In the genomic region with DNA sequence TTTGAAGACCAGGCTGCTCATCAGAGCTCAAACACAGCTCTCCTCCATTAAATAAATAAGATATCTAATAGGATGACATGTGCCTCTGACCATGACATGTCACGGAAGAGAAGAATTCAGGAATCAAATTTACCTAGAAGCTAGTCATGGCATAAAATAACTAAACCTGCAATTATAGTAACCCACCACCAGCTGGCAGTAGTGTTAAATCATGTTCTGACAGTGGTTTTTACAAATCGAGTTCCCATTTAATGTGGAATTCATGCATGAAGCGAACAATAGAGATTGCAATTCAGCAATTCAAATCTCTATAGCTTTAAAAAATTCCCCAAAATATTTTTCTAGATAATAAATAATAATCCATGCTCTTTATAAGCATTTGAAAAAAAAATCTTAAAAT, we compare ENCODE assay signal across 11 cellular contexts.
DNase-seq lines count a peak whose midpoint lies in the region; ATAC-seq and TF ChIP-seq lines count a peak whose summit lies in the region.
"Had no signal": no experiment of that assay in that cellular context is flagged by ENCODE, and none has a peak within 500 bp of the region (broad histone marks: within the 10 kb centered on the region; RNA-seq: fewer than 3 reads in every experiment).

No MANE protein-coding gene starts in this region.

- no peak for DNase-seq in LNCaP clone FGC (ENCODE audit: low read depth)
- DNase-seq in mammary epithelial cell, result no peak
- DNase-seq in activated T-helper 1 cell treated with anti-CD3 and anti-CD28 coated beads, Interleukin-12 subunit alpha, Interleukin-12 subunit beta, Interleukin-2, Interleukin-4 antibody, amounts not matched to agents 30 ng/mL and 10 ng/mL and 1 ng/mL, durations not matched to agents 14 hours and 24 hours and 36 hours (ENCODE audit: low spot score), result no peak
- DNase-seq in NCI-H2029 treated with DMSO at 0.1 percent for 48 hours (lab: John Stamatoyannopoulos, UW), result no peak
- DNase-seq in naive thymus-derived CD4-positive, alpha-beta T cell, result no peak
- DNase-seq: NCI-H1105, T-helper 1 cell had no signal

- peaks cover 46% of the 10 kb centered on the region for H3K4me1 Mint-ChIP-seq in activated T-helper 1 cell treated with anti-CD3 and anti-CD28 coated beads, Interleukin-12 subunit alpha, Interleukin-12 subunit beta, Interleukin-2, Interleukin-4 antibody, amounts not matched to agents 30 ng/mL and 10 ng/mL and 1 ng/mL, durations not matched to agents 14 hours and 24 hours and 36 hours (ENCODE audit: low read depth)
- peaks cover 31 to 44% (median 39%) of the 10 kb centered on the region in 7 donors for H3K4me1 Mint-ChIP-seq in naive thymus-derived CD4-positive, alpha-beta T cell

- no peaks in the 10 kb centered on the region for H3K27me3 ChIP-seq in mammary epithelial cell (ENCODE audit: insufficient read depth, low read length)
- no peaks in the 10 kb centered on the region for H3K27me3 ChIP-seq in neural cell (ENCODE audit: insufficient read depth, low read depth, low read length)
- H3K27me3 ChIP-seq in naive thymus-derived CD4-positive, alpha-beta T cell (ENCODE audit: control insufficient read depth in 2 of 2, insufficient read depth in 2 of 2, low read length in 2 of 2), result no peaks in the 10 kb centered on the region
- H3K27me3 ChIP-seq: esophagus muscularis mucosa had no signal

- H3K4me3 ChIP-seq in LNCaP clone FGC (ENCODE audit: low read depth, low read length) (no peak overlapping the region), mammary epithelial cell (replicated peaks in 1 of 3; ENCODE audit: insufficient read depth in 1 of 3, low read depth in 2 of 3, low read length in 3 of 3) (no peak overlapping the region), neural cell (ENCODE audit: low read length) (no peak overlapping the region)
- no peak overlapping the region for H3K4me3 ChIP-seq in naive thymus-derived CD4-positive, alpha-beta T cell (ENCODE audit: low read length)
- H3K4me3 ChIP-seq: esophagus muscularis mucosa had no signal

- no peak for TF ChIP-seq EP300 in neural cell (conservative IDR thresholded peaks at IDR 0.05; ENCODE audit: poor library complexity, severe bottlenecking)

- no peak for TF ChIP-seq RAD21 in neural cell (conservative IDR thresholded peaks at IDR 0.05)

- no peaks in the 10 kb centered on the region for H3K4me1 ChIP-seq in mammary epithelial cell (ENCODE audit: insufficient read depth, low read length)
- H3K4me1 ChIP-seq in naive thymus-derived CD4-positive, alpha-beta T cell (ENCODE audit: control insufficient read depth in 2 of 2, insufficient read depth in 2 of 2, low read length in 2 of 2), result peaks cover 15 to 20% of the 10 kb centered on the region in 2 donors
- H3K4me1 ChIP-seq: esophagus muscularis mucosa had no signal

- peak; percentile 56 for TF ChIP-seq CTCF in GM12801 (IDR thresholded peaks at IDR 0.05; ENCODE audit: extremely low read depth, insufficient read length)
- peak; percentile 50 for TF ChIP-seq CTCF in LNCaP clone FGC (IDR thresholded peaks at IDR 0.05; ENCODE audit: control insufficient read depth, extremely low read depth, insufficient read depth)
- TF ChIP-seq CTCF in mammary epithelial cell (conservative IDR thresholded peaks at IDR 0.05 in 1 of 2, IDR thresholded peaks at IDR 0.05 in 1 of 2; ENCODE audit: extremely low read depth in 1 of 2, insufficient read depth in 1 of 2, low read depth in 1 of 2, low read length in 2 of 2), result peak; percentile 43 to 54
- peak; percentile 39 for TF ChIP-seq CTCF in neural cell (IDR thresholded peaks at IDR 0.05; ENCODE audit: poor library complexity, severe bottlenecking)

- H3F3A ChIP-seq in neural cell (ENCODE audit: insufficient read depth, low read length, poor library complexity, severe bottlenecking), result no peaks in the 10 kb centered on the region

- peaks cover 5% of the 10 kb centered on the region for H3K9me3 ChIP-seq in mammary epithelial cell (replicated peaks; ENCODE audit: insufficient read depth, low read length)
- H3K9me3 ChIP-seq in neural cell (ENCODE audit: low read length), result no peaks in the 10 kb centered on the region
- H3K9me3 ChIP-seq in naive thymus-derived CD4-positive, alpha-beta T cell (ENCODE audit: control insufficient read depth in 2 of 3, low read length in 3 of 3), result peaks cover 0 to 12% (median 8%) of the 10 kb centered on the region in 3 experiments

- no peak overlapping the region for H3K27ac ChIP-seq in mammary epithelial cell (ENCODE audit: insufficient read depth, low read depth, low read length)
- H3K27ac ChIP-seq in neural cell (ENCODE audit: low read length), result no peak overlapping the region
- H3K27ac ChIP-seq in naive thymus-derived CD4-positive, alpha-beta T cell (ENCODE audit: low read depth, low read length), result no peak overlapping the region
- H3K27ac ChIP-seq: esophagus muscularis mucosa had no signal

- H3K27me3 Mint-ChIP-seq in activated T-helper 1 cell treated with anti-CD3 and anti-CD28 coated beads, Interleukin-12 subunit alpha, Interleukin-12 subunit beta, Interleukin-2, Interleukin-4 antibody, amounts not matched to agents 30 ng/mL and 10 ng/mL and 1 ng/mL, durations not matched to agents 14 hours and 24 hours and 36 hours (ENCODE audit: insufficient read depth), result no peaks in the 10 kb centered on the region
- no peaks in the 10 kb centered on the region for H3K27me3 Mint-ChIP-seq in naive thymus-derived CD4-positive, alpha-beta T cell

- POLR2A ChIA-PET in naive thymus-derived CD4-positive, alpha-beta T cell (lab: Charles Lee), result interaction anchor here (0.7 to 6.8 kb wide), 12 partner anchors 9 to 86 kb away, joined by 3 to 69 read pairs (median 4); partner anchors contain the start of gene IKZF1

- H3K36me3 ChIP-seq in mammary epithelial cell (ENCODE audit: insufficient read depth, low read length) (no peaks in the 10 kb centered on the region), neural cell (ENCODE audit: insufficient read depth, low read length) (no peaks in the 10 kb centered on the region)
- H3K36me3 ChIP-seq in naive thymus-derived CD4-positive, alpha-beta T cell (ENCODE audit: control insufficient read depth in 2 of 3, insufficient read depth in 3 of 3, low read length in 3 of 3), result no peaks in the 10 kb centered on the region
- H3K36me3 ChIP-seq: esophagus muscularis mucosa had no signal

- BruUV-seq in mammary epithelial cell (replicated peaks; lab: Mats Ljungman, UMichigan), result no TSS peak

- H4K20me1 ChIP-seq in mammary epithelial cell (ENCODE audit: insufficient read depth, low read length) (no peaks in the 10 kb centered on the region), neural cell (ENCODE audit: insufficient read depth) (no peaks in the 10 kb centered on the region)

- H3K9ac ChIP-seq in mammary epithelial cell (ENCODE audit: insufficient read depth, low read length) (no peak overlapping the region), neural cell (ENCODE audit: low read length) (no peak overlapping the region)

- H3K36me3 Mint-ChIP-seq in activated T-helper 1 cell treated with anti-CD3 and anti-CD28 coated beads, Interleukin-12 subunit alpha, Interleukin-12 subunit beta, Interleukin-2, Interleukin-4 antibody, amounts not matched to agents 30 ng/mL and 10 ng/mL and 1 ng/mL, durations not matched to agents 14 hours and 24 hours and 36 hours (ENCODE audit: low read depth), result peaks cover 11% of the 10 kb centered on the region
- H3K36me3 Mint-ChIP-seq in naive thymus-derived CD4-positive, alpha-beta T cell, result peaks cover 0 to 42% (median 7%) of the 10 kb centered on the region in 5 donors

- H3K9me3 Mint-ChIP-seq in activated T-helper 1 cell treated with anti-CD3 and anti-CD28 coated beads, Interleukin-12 subunit alpha, Interleukin-12 subunit beta, Interleukin-2, Interleukin-4 antibody, amounts not matched to agents 30 ng/mL and 10 ng/mL and 1 ng/mL, durations not matched to agents 14 hours and 24 hours and 36 hours, result peaks cover 29% of the 10 kb centered on the region
- H3K9me3 Mint-ChIP-seq in naive thymus-derived CD4-positive, alpha-beta T cell, result peaks cover 0 to 27% (median 13%) of the 10 kb centered on the region in 11 donors

- H3K4me2 ChIP-seq in mammary epithelial cell (ENCODE audit: insufficient read depth, low read depth, low read length) (no peak overlapping the region), neural cell (ENCODE audit: low read length) (no peak overlapping the region)

- dilution Hi-C loops in mammary epithelial cell (cut with HindIII; ENCODE audit: low sequenced_read_pairs), result no loop called here

- H3K79me2 ChIP-seq in mammary epithelial cell (ENCODE audit: insufficient read depth, low read length), result no peaks in the 10 kb centered on the region
- H3K79me2 ChIP-seq in neural cell (replicated peaks; ENCODE audit: insufficient read depth, low read length), result no peaks in the 10 kb centered on the region

- CTCF ChIA-PET in mammary epithelial cell (lab: Charles Lee; ENCODE audit: low non-redundant PET), result interaction anchor here (0.6 kb wide), 1 partner anchor 938 kb away, joined by 3 read pairs; no protein-coding TSS in a partner anchor
- CTCF ChIA-PET in naive thymus-derived CD4-positive, alpha-beta T cell (lab: Charles Lee), result interaction anchor here (1.1 to 1.5 kb wide), 4 partner anchors 11 to 80 kb away, joined by 3 to 4 read pairs (median 4); no protein-coding TSS in a partner anchor

- no peak for ATAC-seq in GM21528 (IDR thresholded peaks at IDR 0.05; ENCODE audit: low FRiP score, unreplicated experiment)
- no peak for ATAC-seq in naive thymus-derived CD4-positive, alpha-beta T cell

- H2AFZ ChIP-seq in mammary epithelial cell (ENCODE audit: low read depth, low read length) (no peak overlapping the region), neural cell (ENCODE audit: low read depth, low read length) (no peak overlapping the region)

- H3K4me3 Mint-ChIP-seq in activated T-helper 1 cell treated with anti-CD3 and anti-CD28 coated beads, Interleukin-12 subunit alpha, Interleukin-12 subunit beta, Interleukin-2, Interleukin-4 antibody, amounts not matched to agents 30 ng/mL and 10 ng/mL and 1 ng/mL, durations not matched to agents 14 hours and 24 hours and 36 hours, result no peak overlapping the region
- H3K4me3 Mint-ChIP-seq in naive thymus-derived CD4-positive, alpha-beta T cell, result no peak overlapping the region

- no peaks in the 10 kb centered on the region for H3K9me2 ChIP-seq in neural cell (ENCODE audit: insufficient read depth, low read length)

- WGBS in mammary epithelial cell (ENCODE audit: low coverage, missing lambda C conversion rate), result 48% methylated on average over 3 of the region's 3 CpGs

- intact Hi-C loops in mammary epithelial cell (cut with micrococcal nuclease), result no loop called here
- intact Hi-C loops in activated T-helper 1 cell treated with anti-CD3 and anti-CD28 coated beads, Interleukin-12 subunit alpha, Interleukin-12 subunit beta, Interleukin-2, Interleukin-4 antibody, amounts not matched to agents 30 ng/mL and 10 ng/mL and 1 ng/mL, durations not matched to agents 14 hours and 24 hours and 36 hours (cut with micrococcal nuclease), result no loop called here
- intact Hi-C loops in naive thymus-derived CD4-positive, alpha-beta T cell (cut with micrococcal nuclease), result loop anchor here in 1 of 2 donors (2.0 kb wide), 1 partner anchor 73 kb away; no protein-coding TSS in a partner anchor

- in situ Hi-C loops in mammary epithelial cell (cut with MboI; ENCODE audit: low sequenced_read_pairs in 2 of 2), result no loop called here

- H3K27ac Mint-ChIP-seq in activated T-helper 1 cell treated with anti-CD3 and anti-CD28 coated beads, Interleukin-12 subunit alpha, Interleukin-12 subunit beta, Interleukin-2, Interleukin-4 antibody, amounts not matched to agents 30 ng/mL and 10 ng/mL and 1 ng/mL, durations not matched to agents 14 hours and 24 hours and 36 hours, result no peak overlapping the region
- peak overlapping the region in 1 of 9 donors; percentile 81 for H3K27ac Mint-ChIP-seq in naive thymus-derived CD4-positive, alpha-beta T cell
